ENCODE assay signal across 8 cellular contexts in genomic region chr6:44126320-44127149, GRCh38. TPM values are rescaled to one million over a fixed set of nuclear protein-coding genes. Genes with fewer than 3 reads are reported as not detected.
A peak's percentile ranks its signal among the peaks of the same experiment; 100 is the strongest.
DNase-seq lines count a peak whose midpoint lies in the region; ATAC-seq, FAIRE-seq and TF ChIP-seq lines count a peak whose summit lies in the region.

No MANE protein-coding gene starts in this region.

- H3K4me1 ChIP-seq in H1 (replicated peaks in 1 of 4; ENCODE audit: control insufficient read depth in 3 of 4, insufficient read depth in 4 of 4, low read length in 3 of 4) (peaks cover 3 to 19% (median 13%) of the 10 kb centered on the region in 4 experiments), mesodermal cell (ENCODE audit: control insufficient read depth, insufficient read depth, low read length, poor library complexity, severe bottlenecking) (peaks cover 23% of the 10 kb centered on the region)

- 6% methylated on average over 26 of the region's 31 CpGs; no CpG with 5 or more reads in 1 of the 2 experiments for WGBS in H1 (ENCODE audit: extremely low coverage in 1 of 2, insufficient coverage in 1 of 2, insufficient read length in 1 of 2, insufficient replicate concordance in 2 of 2, low coverage in 1 of 2, low lambda C conversion rate in 2 of 2, missing lambda C conversion rate in 1 of 2), 2 experiments
- 3 to 7% methylated on average over 19 to 20 of the region's 31 CpGs for WGBS in mesodermal cell (ENCODE audit: insufficient coverage in 2 of 2), 2 experiments

- peak overlapping the region; percentile 65 to 77 for H3K4me2 ChIP-seq in H1 (ENCODE audit: insufficient read depth in 1 of 2, low read depth in 2 of 2, low read length in 2 of 2)

- H2AFZ ChIP-seq in H1 (ENCODE audit: low read length), result no peak overlapping the region

- H2BK120ac ChIP-seq in H1 (replicated peaks; ENCODE audit: low read depth, low read length), result no peak overlapping the region

- peak overlapping the region; percentile 79; the same call in 1 of the 2 replicates for H2BK5ac ChIP-seq in H1 (ENCODE audit: low read depth, low read length)

- POLR2A ChIA-PET in activated CD8-positive, alpha-beta T cell treated with anti-CD3 and anti-CD28 coated beads, Interleukin-2, amount 10 ng/mL, durations not matched to agents 7 days and 5 days (lab: Charles Lee), result no interaction called here
- POLR2A ChIA-PET in H1 (lab: Charles Lee; ENCODE audit: partially characterized antibody), result interaction anchor here (0.9 to 1.4 kb wide), 2 partner anchors 9 to 125 kb away, joined by 3 read pairs; no protein-coding TSS in a partner anchor

- ATAC-seq in activated CD8-positive, alpha-beta T cell treated with anti-CD3 and anti-CD28 coated beads, Interleukin-2, amount 10 ng/mL, durations not matched to agents 7 days and 5 days, result peak; percentile 47

- peak overlapping the region; percentile 33; the same call in 1 of the 2 replicates for H3K27ac ChIP-seq in H1 (ENCODE audit: low read depth, low read length)
- peak overlapping the region; percentile 81 for H3K27ac ChIP-seq in mesodermal cell (ENCODE audit: low read depth, low read length, severe bottlenecking)

- H3K79me2 ChIP-seq in H1 (ENCODE audit: control insufficient read depth in 1 of 2, insufficient read depth in 2 of 2, low read length in 2 of 2), result peaks cover 45 to 71% of the 10 kb centered on the region in 2 experiments

- H3K9me3 ChIP-seq in H1 (ENCODE audit: insufficient read depth in 2 of 2, low read depth in 1 of 2, low read length in 1 of 2), result no peaks in the 10 kb centered on the region
- H3K9me3 ChIP-seq in mesodermal cell (ENCODE audit: control insufficient read depth, low read length), result no peaks in the 10 kb centered on the region

- no peak overlapping the region for H2BK20ac ChIP-seq in H1 (ENCODE audit: low read length)

- no peak overlapping the region for H3K14ac ChIP-seq in H1 (ENCODE audit: insufficient read length)

- peak overlapping the region; percentile 94 for H3K4me3 Mint-ChIP-seq in HFFc6
- peak overlapping the region; percentile 91 for H3K4me3 Mint-ChIP-seq in activated CD8-positive, alpha-beta T cell treated with anti-CD3 and anti-CD28 coated beads, Interleukin-2, amount 10 ng/mL, durations not matched to agents 7 days and 5 days

- peak; percentile 86 for DNase-seq in GM13977 (ENCODE audit: low spot score)
- peak; percentile 40 for DNase-seq in HFFc6
- DNase-seq in NCI-H146 treated with DMSO at 0.1 percent for 48 hours (lab: John Stamatoyannopoulos, UW; ENCODE audit: unreplicated experiment), result peak; percentile 22
- DNase-seq in activated CD8-positive, alpha-beta T cell treated with anti-CD3 and anti-CD28 coated beads, Interleukin-2, amount 10 ng/mL, durations not matched to agents 7 days and 5 days, result peak; percentile 71
- peak in 1 of 2 experiments; percentile 68 for DNase-seq in H1 (ENCODE audit: low read depth in 1 of 2, low spot score in 2 of 2)
- peak; percentile 60 to 75 for DNase-seq in stimulated activated CD8-positive, alpha-beta memory T cell treated with anti-CD3 and anti-CD28 coated beads, Interleukin-2, amount 100 ng/mL, for 48 hours (ENCODE audit: low read depth in 2 of 2)
- no peak for DNase-seq in middle frontal gyrus (ENCODE audit: extremely low spot score, low spot score)

- peak overlapping the region; percentile 33 for H3K56ac ChIP-seq in H1 (replicated peaks; ENCODE audit: insufficient read length, low read depth, low read length)

- H3K18ac ChIP-seq in H1 (ENCODE audit: extremely low read depth, low read length), result peak overlapping the region; percentile 38; the same call in 1 of the 2 replicates

- 0 out of 2 replicates have a peak overlapping the region, but pooled peaks have one; percentile 31 for H4K8ac ChIP-seq in H1 (ENCODE audit: extremely low read depth, insufficient read depth, low read length)

- no peak overlapping the region for H3K23ac ChIP-seq in H1 (ENCODE audit: insufficient read length)

- H3K23me2 ChIP-seq in H1 (ENCODE audit: low read depth, low read length), result peaks cover 12% of the 10 kb centered on the region

- H3K36me3 ChIP-seq in H1 (ENCODE audit: control insufficient read depth in 2 of 4, insufficient read depth in 4 of 4, low read length in 3 of 4), result no peaks in the 10 kb centered on the region
- H3K36me3 ChIP-seq in mesodermal cell (ENCODE audit: control insufficient read depth, insufficient read depth, low read length), result peaks cover 23% of the 10 kb centered on the region

- no peaks in the 10 kb centered on the region for H3K27me3 ChIP-seq in H1 (replicated peaks in 1 of 4; ENCODE audit: control insufficient read depth in 3 of 4, extremely low read depth in 1 of 4, insufficient read depth in 3 of 4, low read length in 3 of 4)

- no peak for FAIRE-seq in H1 (lab: Jason Lieb, UNC)

- H4K20me1 ChIP-seq in H1 (replicated peaks in 1 of 2; ENCODE audit: control insufficient read depth in 1 of 2, insufficient read depth in 2 of 2, low read length in 2 of 2), result peaks cover 15 to 23% of the 10 kb centered on the region in 2 experiments

- TF ChIP-seq CTCF in GM13977 (IDR thresholded peaks at IDR 0.05; ENCODE audit: extremely low read depth, insufficient read depth, missing control alignments), result no peak
- TF ChIP-seq CTCF in HFFc6 (IDR thresholded peaks at IDR 0.05), result no peak
- no peak for TF ChIP-seq CTCF in H1 (IDR thresholded peaks at IDR 0.05; ENCODE audit: control extremely low read depth in 1 of 3, insufficient read depth in 1 of 3, low read depth in 1 of 3, low read length in 3 of 3)

- H3K79me1 ChIP-seq in H1 (ENCODE audit: low read depth, low read length), result peaks cover 13% of the 10 kb centered on the region

- H2AK5ac ChIP-seq in H1 (ENCODE audit: low read depth, low read length), result no peak overlapping the region

- no peak overlapping the region for H2BK15ac ChIP-seq in H1 (ENCODE audit: low read length)

- H3K27me3 Mint-ChIP-seq in HFFc6 (ENCODE audit: insufficient read depth), result no peaks in the 10 kb centered on the region
- H3K27me3 Mint-ChIP-seq in activated CD8-positive, alpha-beta T cell treated with anti-CD3 and anti-CD28 coated beads, Interleukin-2, amount 10 ng/mL, durations not matched to agents 7 days and 5 days (ENCODE audit: low read depth), result no peaks in the 10 kb centered on the region

- peak overlapping the region; percentile 94 for H4K5ac ChIP-seq in H1 (ENCODE audit: insufficient read length, low read depth, low read length)

- TF ChIP-seq POLR2A in H1 (IDR thresholded peaks at IDR 0.05; ENCODE audit: control extremely low read depth in 1 of 2, low read depth in 2 of 2, low read length in 2 of 2), result no peak

- peaks cover 16% of the 10 kb centered on the region for H3K36me3 Mint-ChIP-seq in HFFc6 (ENCODE audit: low read depth)
- peaks cover 26% of the 10 kb centered on the region for H3K36me3 Mint-ChIP-seq in activated CD8-positive, alpha-beta T cell treated with anti-CD3 and anti-CD28 coated beads, Interleukin-2, amount 10 ng/mL, durations not matched to agents 7 days and 5 days (ENCODE audit: low read depth)

- peak overlapping the region; percentile 15 to 68 (median 52) for H3K9ac ChIP-seq in H1 (replicated peaks in 1 of 4; ENCODE audit: extremely low read depth in 1 of 4, low read depth in 3 of 4, low read length in 3 of 4)

- peak overlapping the region; percentile 75 for H4K91ac ChIP-seq in H1 (replicated peaks; ENCODE audit: insufficient read length, low read length)

- no peak overlapping the region for H2BK12ac ChIP-seq in H1 (ENCODE audit: low read depth, low read length)

- H3K4me1 Mint-ChIP-seq in HFFc6 (ENCODE audit: low read depth), result peaks cover 52% of the 10 kb centered on the region
- H3K4me1 Mint-ChIP-seq in activated CD8-positive, alpha-beta T cell treated with anti-CD3 and anti-CD28 coated beads, Interleukin-2, amount 10 ng/mL, durations not matched to agents 7 days and 5 days (ENCODE audit: low read depth), result peaks cover 63% of the 10 kb centered on the region

- in situ Hi-C loops in GM13977 (cut with MboI; ENCODE audit: low pct_unique_long_range_greater_than_20kb, low sequenced_read_pairs, unreplicated experiment), result no loop called here

- H3K4me3 ChIP-seq in H1 (ENCODE audit: extremely low read depth in 1 of 4, insufficient read depth in 2 of 4, low read depth in 3 of 4, low read length in 4 of 4), result peak overlapping the region; percentile 69 to 84 (median 74)
- H3K4me3 ChIP-seq in mesodermal cell (ENCODE audit: extremely low read depth, insufficient read depth, low read length, poor library complexity, severe bottlenecking), result peak overlapping the region; percentile 86

- H3K9me3 Mint-ChIP-seq in HFFc6, result no peaks in the 10 kb centered on the region
- no peaks in the 10 kb centered on the region for H3K9me3 Mint-ChIP-seq in activated CD8-positive, alpha-beta T cell treated with anti-CD3 and anti-CD28 coated beads, Interleukin-2, amount 10 ng/mL, durations not matched to agents 7 days and 5 days (ENCODE audit: insufficient read depth)

- peak overlapping the region; percentile 90 for H3K27ac Mint-ChIP-seq in HFFc6
- H3K27ac Mint-ChIP-seq in activated CD8-positive, alpha-beta T cell treated with anti-CD3 and anti-CD28 coated beads, Interleukin-2, amount 10 ng/mL, durations not matched to agents 7 days and 5 days, result peak overlapping the region; percentile 90

- TF ChIP-seq EP300 in H1 (IDR thresholded peaks at IDR 0.05; ENCODE audit: borderline replicate concordance in 1 of 2, low read depth in 2 of 2, low read length in 2 of 2), result no peak

- no peak for TF ChIP-seq RAD21 in H1 (IDR thresholded peaks at IDR 0.05 in 1 of 2, conservative IDR thresholded peaks at IDR 0.05 in 1 of 2; ENCODE audit: low read depth in 2 of 2, low read length in 2 of 2)

- no peak overlapping the region for H3K4ac ChIP-seq in H1 (replicated peaks; ENCODE audit: insufficient read length, low read depth, low read length)

- CTCF ChIA-PET in activated CD8-positive, alpha-beta T cell treated with anti-CD3 and anti-CD28 coated beads, Interleukin-2, amount 10 ng/mL, durations not matched to agents 7 days and 5 days (lab: Charles Lee), result no interaction called here
- CTCF ChIA-PET in H1 (lab: Charles Lee; ENCODE audit: partially characterized antibody), result interaction anchor here (22.5 kb wide), 1 partner anchor 27 kb away, joined by 255 read pairs; no protein-coding TSS in a partner anchor

RNA-seq across cellular contexts. Expression of gene MRPL14, which starts 0.7 kb away (rescaled TPM):
- 10 to 100 TPM; 50.9 to 64.2 (median 56.0) TPM for total RNA-seq in HFFc6 (2021; fragmentation: NEBNext Ultra II Directional; extraction: Animal tissue kit (Norgen Biotek cat#: 25700))
- total RNA-seq in activated CD8-positive, alpha-beta T cell treated with anti-CD3 and anti-CD28 coated beads, Interleukin-2, amount 10 ng/mL, durations not matched to agents 7 days and 5 days, result 10 to 100 TPM; 57.3 to 60.9 TPM
- 81.8 and 82.0 TPM in 2 replicates for total RNA-seq in H1 (2021; fragmentation: NEBNext Ultra II Directional; extraction: Animal tissue kit (Norgen Biotek cat#: 25700))
- polyA plus RNA-seq in H1 (2011; rRNA removed), result 97.1 and 105 TPM in 2 replicates
- 93.0 TPM for polyA plus RNA-seq in H1 (2011; cell fraction: cytosol; rRNA removed)
- 84.9 TPM for polyA plus RNA-seq in H1 (2011; cell fraction: nucleus; rRNA removed)
- 102 to 123 TPM (median 115 TPM) in 4 replicates for polyA plus RNA-seq in H1 (2012, experiment 1 of 2)
- 122 TPM for polyA plus RNA-seq in H1 (2012, experiment 2 of 2)
- 81.1 TPM for polyA plus RNA-seq in H1 (2013, experiment 1 of 2)
- 86.4 TPM for polyA plus RNA-seq in H1 (2013, experiment 2 of 2)
- polyA minus RNA-seq in H1 (2011; rRNA and poly(A)+ RNA removed), result 32.7 and 33.0 TPM in 2 replicates
- 28.1 TPM for polyA minus RNA-seq in H1 (2011; cell fraction: cytosol; rRNA and poly(A)+ RNA removed)
- 20.0 TPM for polyA minus RNA-seq in H1 (2011; cell fraction: nucleus; rRNA and poly(A)+ RNA removed)
- polyA plus RNA-seq in mesodermal cell (2013, experiment 1 of 2), result 51.1 TPM
- polyA plus RNA-seq in mesodermal cell (2013, experiment 2 of 2), result 53.1 TPM

RNA-seq across cellular contexts. Expression of gene TMEM63B, which starts 0.8 kb away (rescaled TPM):
- total RNA-seq in HFFc6 (2021; fragmentation: NEBNext Ultra II Directional; extraction: Animal tissue kit (Norgen Biotek cat#: 25700)), result 10 to 100 TPM; 38.3 to 55.1 (median 44.7) TPM
- total RNA-seq in activated CD8-positive, alpha-beta T cell treated with anti-CD3 and anti-CD28 coated beads, Interleukin-2, amount 10 ng/mL, durations not matched to agents 7 days and 5 days, result 10 to 100 TPM; 15.5 to 17.9 TPM
- 60.5 and 61.1 TPM in 2 replicates for total RNA-seq in H1 (2021; fragmentation: NEBNext Ultra II Directional; extraction: Animal tissue kit (Norgen Biotek cat#: 25700))
- polyA plus RNA-seq in H1 (2011; rRNA removed), result 96.8 and 110 TPM in 2 replicates
- 71.4 TPM for polyA plus RNA-seq in H1 (2011; cell fraction: cytosol; rRNA removed)
- 196 TPM for polyA plus RNA-seq in H1 (2011; cell fraction: nucleus; rRNA removed)
- 37.4 to 68.7 TPM (median 63.1 TPM) in 4 replicates for polyA plus RNA-seq in H1 (2012, experiment 1 of 2)
- 49.0 TPM for polyA plus RNA-seq in H1 (2012, experiment 2 of 2)
- 64.8 TPM for polyA plus RNA-seq in H1 (2013, experiment 1 of 2)
- 66.3 TPM for polyA plus RNA-seq in H1 (2013, experiment 2 of 2)
- polyA minus RNA-seq in H1 (2011; rRNA and poly(A)+ RNA removed), result 116 and 125 TPM in 2 replicates
- polyA minus RNA-seq in H1 (2011; cell fraction: cytosol; rRNA and poly(A)+ RNA removed), result 46.4 TPM
- polyA minus RNA-seq in H1 (2011; cell fraction: nucleus; rRNA and poly(A)+ RNA removed), result 41.6 TPM
- polyA plus RNA-seq in mesodermal cell (2013, experiment 1 of 2), result 33.0 TPM
- polyA plus RNA-seq in mesodermal cell (2013, experiment 2 of 2), result 30.1 TPM

RNA-seq across cellular contexts. Expression of gene CAPN11, which starts 32.1 kb away (rescaled TPM):
- not detected for total RNA-seq in HFFc6 (2021; fragmentation: NEBNext Ultra II Directional; extraction: Animal tissue kit (Norgen Biotek cat#: 25700))
- total RNA-seq in activated CD8-positive, alpha-beta T cell treated with anti-CD3 and anti-CD28 coated beads, Interleukin-2, amount 10 ng/mL, durations not matched to agents 7 days and 5 days, result under 1 TPM; 0.58 to 0.70 TPM
- 0.97 and 1.2 TPM in 2 replicates for total RNA-seq in H1 (2021; fragmentation: NEBNext Ultra II Directional; extraction: Animal tissue kit (Norgen Biotek cat#: 25700))
- 0.95 and 1.8 TPM in 2 replicates for polyA plus RNA-seq in H1 (2011; rRNA removed)
- polyA plus RNA-seq in H1 (2011; cell fraction: cytosol; rRNA removed), result 1.4 TPM
- 7.7 TPM for polyA plus RNA-seq in H1 (2011; cell fraction: nucleus; rRNA removed)
- polyA plus RNA-seq in H1 (2012, experiment 1 of 2), result 1.0 to 1.9 TPM (median 1.2 TPM) in 4 replicates
- polyA plus RNA-seq in H1 (2012, experiment 2 of 2), result 0.92 TPM
- polyA plus RNA-seq in H1 (2013, experiment 1 of 2), result 1.2 TPM
- 0.99 TPM for polyA plus RNA-seq in H1 (2013, experiment 2 of 2)
- 1.0 and 1.2 TPM in 2 replicates for polyA minus RNA-seq in H1 (2011; rRNA and poly(A)+ RNA removed)
- polyA minus RNA-seq in H1 (2011; cell fraction: cytosol; rRNA and poly(A)+ RNA removed), result 1.2 TPM
- polyA minus RNA-seq in H1 (2011; cell fraction: nucleus; rRNA and poly(A)+ RNA removed), result 1.3 TPM
- polyA plus RNA-seq in mesodermal cell (2013, experiment 1 of 2), result 0.29 TPM
- 0.40 TPM for polyA plus RNA-seq in mesodermal cell (2013, experiment 2 of 2)
